Comparison of ENCODE assay signal across 20 cellular contexts in genomic region chr16:52296070-52296469, GRCh38.
"Had no signal": no experiment of that assay in that cellular context is flagged by ENCODE, and none has a peak within 500 bp of the region (broad histone marks: within the 10 kb centered on the region; RNA-seq: fewer than 3 reads in every experiment).

No MANE protein-coding gene starts in this region.

- H3K4me3 ChIP-seq: SJSA1, SK-N-MC had no signal

- H3K27me3 ChIP-seq: SJSA1 had no signal

- H3K9me3 ChIP-seq: SJSA1 had no signal

- DNase-seq: KBM-7, MV-4-11, NCI-H1048, NCI-H1105, NCI-H1417, NCI-H1436 treated with DMSO at 0.1 percent for 48 hours, NCI-H1694, NCI-H187 treated with DMSO at 0.1 percent for 48 hours, NCI-H2029 treated with DMSO at 0.1 percent for 48 hours, NCI-H2171 treated with DMSO at 0.1 percent for 48 hours, NCI-H345, NCI-H446 treated with DMSO at 0.1 percent for 48 hours, NCI-H510A treated with DMSO at 0.1 percent for 48 hours, NCI-H69, Right ventricle myocardium superior, RPMI8226, SIG-M5 had no signal

- H3K27ac ChIP-seq: HL-60, SJSA1, SK-N-MC had no signal

- H3K4me1 ChIP-seq: SJSA1 had no signal

- H3K36me3 ChIP-seq: SJSA1 had no signal
